ENCODE assay signal across 8 cellular contexts in the genomic region with DNA sequence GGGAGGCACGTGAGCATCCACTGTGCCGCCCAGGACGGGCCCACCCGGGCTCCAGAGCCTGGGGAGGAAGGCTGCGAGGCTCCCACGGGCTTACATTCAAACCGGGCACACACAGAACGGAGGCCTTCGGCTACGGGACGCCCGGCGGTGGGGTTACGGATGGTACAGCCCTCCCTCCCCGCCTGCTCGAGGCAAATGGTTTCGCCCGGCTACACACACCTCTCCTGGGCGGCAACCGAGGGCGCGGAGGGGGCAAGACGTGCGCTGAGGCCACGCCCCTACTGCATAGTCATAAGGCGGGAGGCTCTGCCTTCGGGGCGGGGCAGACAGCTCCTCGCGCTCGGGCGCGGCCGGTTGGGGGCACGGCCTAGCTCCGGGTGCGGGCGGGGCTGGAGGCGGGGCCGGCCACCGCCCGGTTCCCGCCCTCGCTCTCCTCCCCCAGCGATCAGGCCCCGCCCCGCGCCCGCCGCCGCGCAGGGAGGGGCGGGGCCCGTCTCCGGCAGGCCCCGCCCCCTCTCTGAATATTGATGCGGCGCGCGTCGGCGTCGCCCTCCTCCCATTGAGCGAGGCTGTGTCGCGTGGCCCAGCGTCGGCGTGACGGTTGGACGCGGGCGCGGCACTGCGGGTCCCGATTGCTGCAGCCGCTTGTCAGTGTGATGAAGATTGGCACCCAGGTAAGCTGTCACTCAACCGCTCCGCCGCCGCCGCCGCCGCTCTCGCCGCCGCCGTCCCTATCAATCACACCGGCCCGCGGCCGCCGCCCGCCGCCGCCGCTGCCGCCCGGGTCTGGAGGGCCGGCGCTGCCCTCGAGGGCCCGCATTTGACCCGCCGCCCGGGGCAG. TPM values are rescaled to one million over a fixed set of nuclear protein-coding genes. Genes with fewer than 3 reads are reported as not detected.
DNase-seq lines count a peak whose midpoint lies in the region; ATAC-seq and TF ChIP-seq lines count a peak whose summit lies in the region.

A gene with protein sequence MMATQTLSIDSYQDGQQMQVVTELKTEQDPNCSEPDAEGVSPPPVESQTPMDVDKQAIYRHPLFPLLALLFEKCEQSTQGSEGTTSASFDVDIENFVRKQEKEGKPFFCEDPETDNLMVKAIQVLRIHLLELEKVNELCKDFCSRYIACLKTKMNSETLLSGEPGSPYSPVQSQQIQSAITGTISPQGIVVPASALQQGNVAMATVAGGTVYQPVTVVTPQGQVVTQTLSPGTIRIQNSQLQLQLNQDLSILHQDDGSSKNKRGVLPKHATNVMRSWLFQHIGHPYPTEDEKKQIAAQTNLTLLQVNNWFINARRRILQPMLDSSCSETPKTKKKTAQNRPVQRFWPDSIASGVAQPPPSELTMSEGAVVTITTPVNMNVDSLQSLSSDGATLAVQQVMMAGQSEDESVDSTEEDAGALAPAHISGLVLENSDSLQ (plus strand): TSS at position 572 of the 841 bp plus-strand sequence. CDS start 29,820 bp downstream, outside the sequence.

- peak within 1 kb of the TSS; percentile 86 for H3K4me3 Mint-ChIP-seq in natural killer cell treated with Interleukin-12 subunit alpha and Interleukin-12 subunit beta and Interleukin-15 and Interleukin-18, amount 100 ng/mL, for 72 hours

- peaks cover 17 to 25% of the 10 kb centered on the region in 2 donors for H3K4me1 Mint-ChIP-seq in natural killer cell treated with Interleukin-12 subunit alpha and Interleukin-12 subunit beta and Interleukin-15 and Interleukin-18, amount 100 ng/mL, for 72 hours (ENCODE audit: low read depth in 2 of 2)

- no peak for TF ChIP-seq CTCF in fibroblast of pulmonary artery (IDR thresholded peaks at IDR 0.05; ENCODE audit: low read length, missing control alignments)

- H3K9me3 Mint-ChIP-seq in natural killer cell treated with Interleukin-12 subunit alpha and Interleukin-12 subunit beta and Interleukin-15 and Interleukin-18, amount 100 ng/mL, for 72 hours = no peaks in the 10 kb centered on the region

- H3K27me3 ChIP-seq in HAP-1 (ENCODE audit: low read depth) (no peaks in the 10 kb centered on the region), MG63 (no peaks in the 10 kb centered on the region)

- in situ Hi-C loops in G401 (cut with HindIII; ENCODE audit: low sequenced_read_pairs) (no loop called here), HAP-1 (cut with MboI; ENCODE audit: low sequenced_read_pairs) (no loop called here)

- peak within 1 kb of the TSS; percentile 82 to 90 for H3K27ac Mint-ChIP-seq in natural killer cell treated with Interleukin-12 subunit alpha and Interleukin-12 subunit beta and Interleukin-15 and Interleukin-18, amount 100 ng/mL, for 72 hours

- H3K27me3 Mint-ChIP-seq in natural killer cell treated with Interleukin-12 subunit alpha and Interleukin-12 subunit beta and Interleukin-15 and Interleukin-18, amount 100 ng/mL, for 72 hours = no peaks in the 10 kb centered on the region

- H3K36me3 ChIP-seq in HAP-1 (replicated peaks) (peaks cover 9% of the 10 kb centered on the region), MG63 (peaks cover 35% of the 10 kb centered on the region)

- H3K4me3 ChIP-seq in HAP-1 = peak within 1 kb of the TSS; percentile 64
- peak within 1 kb of the TSS; percentile 89 for H3K4me3 ChIP-seq in MG63
- H3K4me3 ChIP-seq in fibroblast of pulmonary artery (replicated peaks; ENCODE audit: low read depth, low read length) = peak within 1 kb of the TSS; percentile 90

- H3K36me3 Mint-ChIP-seq in natural killer cell treated with Interleukin-12 subunit alpha and Interleukin-12 subunit beta and Interleukin-15 and Interleukin-18, amount 100 ng/mL, for 72 hours = peaks cover 4% of the 10 kb centered on the region

- peak; percentile 99 for DNase-seq in G401 (ENCODE audit: low spot score)
- peak; percentile 98 to 99 for DNase-seq in HAP-1 (ENCODE audit: low spot score in 2 of 2)
- DNase-seq in MG63 = peak; percentile 99
- peak; percentile 91 to 96 for DNase-seq in SHP77 (lab: John Stamatoyannopoulos, UW)
- peak; percentile 99 for DNase-seq in activated effector memory CD4-positive, alpha-beta T cell treated with Interleukin-2 at 50 U/mL for 16 hours
- DNase-seq in fibroblast of pulmonary artery (ENCODE audit: low read depth) = peak; percentile 99
- DNase-seq in natural killer cell treated with Interleukin-12 subunit alpha and Interleukin-12 subunit beta and Interleukin-15 and Interleukin-18, amount 100 ng/mL, for 72 hours (ENCODE audit: low spot score) = peak; percentile 99
- peak; percentile 98 for DNase-seq in stimulated activated naive CD4-positive, alpha-beta T cell treated with Interleukin-2 at 50 U/mL for 16 hours (lab: John Stamatoyannopoulos, UW)

- ATAC-seq in natural killer cell treated with Interleukin-12 subunit alpha and Interleukin-12 subunit beta and Interleukin-15 and Interleukin-18, amount 100 ng/mL, for 72 hours = peak; percentile 92 to 93

- H3K4me1 ChIP-seq in HAP-1 = peaks cover 13% of the 10 kb centered on the region

- peaks cover 6% of the 10 kb centered on the region for H3K9me3 ChIP-seq in HAP-1
- H3K9me3 ChIP-seq in MG63 = peaks cover 8% of the 10 kb centered on the region

RNA-seq across cellular contexts. Expression of the gene that starts here (rescaled TPM):
- 14.1 and 21.5 TPM in 2 replicates for total RNA-seq in G401 (2014; rRNA removed; shearing (Covaris generic))
- 29.6 and 35.9 TPM in 2 replicates for total RNA-seq in MG63 (2014; rRNA removed; shearing (Covaris generic); ENCODE audit: low replicate concordance)
- 10 to 100 TPM; 26.0 to 33.8 TPM for total RNA-seq in natural killer cell treated with Interleukin-12 subunit alpha and Interleukin-12 subunit beta and Interleukin-15 and Interleukin-18, amount 100 ng/mL, for 72 hours

Comparison
In these comparisons a context has a peak if more than half of its experiments do, and no peak if none do; other contexts are left out.
1. Peak in every context shown above with its lines: DNase-seq, ATAC-seq and H3K4me3 ChIP-seq.